Comparison of ENCODE assay signal across 15 cellular contexts in the genomic region with DNA sequence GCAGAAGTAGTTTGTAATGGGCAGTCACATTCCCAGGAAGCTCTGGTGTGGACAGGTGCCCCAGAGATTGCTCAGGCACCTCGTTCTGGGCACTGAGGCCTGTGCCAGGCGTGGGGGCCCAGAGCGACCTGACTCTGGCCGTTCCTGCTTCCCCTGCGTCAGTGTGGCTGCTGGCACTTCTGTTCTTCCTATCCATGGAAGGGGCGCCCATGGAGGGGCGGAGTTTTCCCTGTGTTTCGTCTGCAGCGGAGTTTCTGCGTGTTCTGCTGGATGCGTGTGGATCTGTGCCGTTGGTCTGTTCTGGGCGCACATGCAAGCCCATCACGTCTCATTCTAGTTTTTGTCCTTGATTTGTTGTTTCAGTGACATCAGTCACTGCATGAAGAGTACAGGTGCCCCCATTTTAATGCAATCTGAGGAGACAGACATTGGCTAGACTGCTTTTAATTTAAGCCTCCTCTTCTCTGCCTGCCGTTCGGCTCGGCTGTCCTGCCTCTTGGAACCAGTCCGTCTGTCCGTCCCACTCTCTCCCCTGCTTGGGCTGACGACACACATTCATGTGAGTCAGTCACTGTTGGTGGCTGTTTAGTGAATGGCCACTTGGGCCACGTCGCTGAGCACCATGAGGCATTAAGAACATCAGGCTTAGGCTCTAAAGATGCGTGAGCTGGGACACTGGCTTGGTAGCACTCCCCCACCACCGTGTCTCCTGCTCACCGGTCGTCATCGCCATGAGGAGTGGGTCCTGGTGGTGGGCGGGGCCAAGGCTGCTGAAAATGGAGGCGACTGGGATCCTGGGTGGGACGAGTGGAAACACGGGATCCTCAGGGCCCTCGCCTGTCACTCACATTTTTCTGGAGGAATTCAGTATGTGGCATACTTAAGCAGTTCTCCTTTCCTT.
DNase-seq lines count a peak whose midpoint lies in the region; ATAC-seq and TF ChIP-seq lines count a peak whose summit lies in the region.
"Had no signal": no experiment of that assay in that cellular context is flagged by ENCODE, and none has a peak within 500 bp of the region (broad histone marks: within the 10 kb centered on the region; RNA-seq: fewer than 3 reads in every experiment).

No MANE protein-coding gene starts in this region.

- H3K4me1 Mint-ChIP-seq in activated naive CD8-positive, alpha-beta T cell treated with anti-CD3 and anti-CD28 coated beads, Interleukin-2, amount 10 ng/mL, durations not matched to agents 7 days and 5 days = no peaks in the 10 kb centered on the region
- peaks cover 11% of the 10 kb centered on the region for H3K4me1 Mint-ChIP-seq in activated naive CD8-positive, alpha-beta T cell treated with anti-CD3 and anti-CD28 coated beads for 36 hours
- H3K4me1 Mint-ChIP-seq in endothelial cell (ENCODE audit: unreplicated experiment) = no peaks in the 10 kb centered on the region
- H3K4me1 Mint-ChIP-seq: B cell had no signal

- ATAC-seq in activated naive CD8-positive, alpha-beta T cell treated with anti-CD3 and anti-CD28 coated beads, Interleukin-2, amount 10 ng/mL, durations not matched to agents 7 days and 5 days (ENCODE audit: low read depth) = no peak

- no peaks in the 10 kb centered on the region for H3K4me1 ChIP-seq in transverse colon

- in situ Hi-C loops in transverse colon (cut with MboI; ENCODE audit: low pct_ligation_motif_present in 1 of 4, low pct_unique_long_range_greater_than_20kb in 1 of 4, low sequenced_read_pairs in 3 of 4) = no loop called here

- no peak for TF ChIP-seq EP300 in transverse colon (IDR thresholded peaks at IDR 0.05; ENCODE audit: low read depth)

- no peak for TF ChIP-seq CTCF in endothelial cell (IDR thresholded peaks at IDR 0.05; ENCODE audit: unreplicated experiment)
- no peak for TF ChIP-seq CTCF in transverse colon (IDR thresholded peaks at IDR 0.05)

- peaks cover 31% of the 10 kb centered on the region for H3K36me3 Mint-ChIP-seq in activated naive CD8-positive, alpha-beta T cell treated with anti-CD3 and anti-CD28 coated beads, Interleukin-2, amount 10 ng/mL, durations not matched to agents 7 days and 5 days
- peaks cover 26% of the 10 kb centered on the region for H3K36me3 Mint-ChIP-seq in activated naive CD8-positive, alpha-beta T cell treated with anti-CD3 and anti-CD28 coated beads for 36 hours
- H3K36me3 Mint-ChIP-seq in endothelial cell (ENCODE audit: low read depth, unreplicated experiment) = peaks cover 34% of the 10 kb centered on the region

- H3K27me3 ChIP-seq in transverse colon = no peaks in the 10 kb centered on the region

- H3K27ac Mint-ChIP-seq in activated naive CD8-positive, alpha-beta T cell treated with anti-CD3 and anti-CD28 coated beads, Interleukin-2, amount 10 ng/mL, durations not matched to agents 7 days and 5 days = no peak overlapping the region
- H3K27ac Mint-ChIP-seq in activated naive CD8-positive, alpha-beta T cell treated with anti-CD3 and anti-CD28 coated beads for 36 hours = no peak overlapping the region
- H3K27ac Mint-ChIP-seq in endothelial cell (ENCODE audit: unreplicated experiment) = peak overlapping the region; percentile 23
- H3K27ac Mint-ChIP-seq: B cell; CD4-positive, alpha-beta T cell had no signal

- POLR2A ChIA-PET in activated naive CD8-positive, alpha-beta T cell treated with anti-CD3 and anti-CD28 coated beads, Interleukin-2, amount 10 ng/mL, durations not matched to agents 7 days and 5 days (lab: Charles Lee) = no interaction called here

- DNase-seq in activated naive CD8-positive, alpha-beta T cell treated with anti-CD3 and anti-CD28 coated beads, Interleukin-2, amount 10 ng/mL, durations not matched to agents 7 days and 5 days = peak; percentile 10
- no peak for DNase-seq in activated naive CD8-positive, alpha-beta T cell treated with anti-CD3 and anti-CD28 coated beads for 36 hours
- no peak for DNase-seq in endothelial cell (ENCODE audit: low spot score)
- peak; percentile 58 for DNase-seq in posterior vena cava (ENCODE audit: low spot score)
- peak; percentile 1 for DNase-seq in transverse colon
- no peak for DNase-seq in dermis blood vessel endothelial cell
- DNase-seq in retina = no peak
- DNase-seq in activated gamma-delta T cell treated with Interleukin-2 at 50 U/mL for 16 hours = no peak
- DNase-seq: ACHN; C1 segment of cervical spinal cord; Calu3; CD4-positive, alpha-beta T cell; DMS 273 treated with DMSO at 0.1 percent for 48 hours; GM23248 had no signal

- WGBS in transverse colon (ENCODE audit: low coverage in 1 of 2), 2 donors = 92 to 98% methylated on average over 11 to 32 of the region's 32 CpGs

- H3K27me3 Mint-ChIP-seq in activated naive CD8-positive, alpha-beta T cell treated with anti-CD3 and anti-CD28 coated beads, Interleukin-2, amount 10 ng/mL, durations not matched to agents 7 days and 5 days = no peaks in the 10 kb centered on the region
- H3K27me3 Mint-ChIP-seq in activated naive CD8-positive, alpha-beta T cell treated with anti-CD3 and anti-CD28 coated beads for 36 hours = no peaks in the 10 kb centered on the region
- peaks cover 13% of the 10 kb centered on the region for H3K27me3 Mint-ChIP-seq in endothelial cell (ENCODE audit: unreplicated experiment)
- H3K27me3 Mint-ChIP-seq: B cell; CD4-positive, alpha-beta T cell had no signal

- H3K4me3 ChIP-seq in transverse colon = no peak overlapping the region
- H3K4me3 ChIP-seq: GM23248 had no signal

- H3K27ac ChIP-seq in transverse colon = no peak overlapping the region
- H3K27ac ChIP-seq: GM23248 had no signal

- H3K9me3 Mint-ChIP-seq in activated naive CD8-positive, alpha-beta T cell treated with anti-CD3 and anti-CD28 coated beads, Interleukin-2, amount 10 ng/mL, durations not matched to agents 7 days and 5 days = peaks cover 13% of the 10 kb centered on the region
- no peaks in the 10 kb centered on the region for H3K9me3 Mint-ChIP-seq in activated naive CD8-positive, alpha-beta T cell treated with anti-CD3 and anti-CD28 coated beads for 36 hours
- H3K9me3 Mint-ChIP-seq in endothelial cell (ENCODE audit: unreplicated experiment) = no peaks in the 10 kb centered on the region
- H3K9me3 Mint-ChIP-seq: CD4-positive, alpha-beta T cell had no signal

- intact Hi-C loops in posterior vena cava (cut with DNase I) (no loop called here), transverse colon (cut with DNase I; ENCODE audit: low total_unique reads) (no loop called here)

- H3K9me3 ChIP-seq in transverse colon = no peaks in the 10 kb centered on the region

- no peaks in the 10 kb centered on the region for H3K36me3 ChIP-seq in transverse colon

- no peak overlapping the region for H3K4me3 Mint-ChIP-seq in activated naive CD8-positive, alpha-beta T cell treated with anti-CD3 and anti-CD28 coated beads, Interleukin-2, amount 10 ng/mL, durations not matched to agents 7 days and 5 days
- H3K4me3 Mint-ChIP-seq in activated naive CD8-positive, alpha-beta T cell treated with anti-CD3 and anti-CD28 coated beads for 36 hours = no peak overlapping the region
- peak overlapping the region; percentile 2 for H3K4me3 Mint-ChIP-seq in endothelial cell (ENCODE audit: unreplicated experiment)
- H3K4me3 Mint-ChIP-seq: B cell; CD4-positive, alpha-beta T cell had no signal

- TF ChIP-seq POLR2A in transverse colon (IDR thresholded peaks at IDR 0.05) = no peak

Comparison
In these comparisons a context has a peak if more than half of its experiments do, and no peak if none do; other contexts are left out.
1. DNase-seq: peak in activated naive CD8-positive, alpha-beta T cell treated with anti-CD3 and anti-CD28 coated beads, Interleukin-2, amount 10 ng/mL, durations not matched to agents 7 days and 5 days (single experiment), posterior vena cava (single experiment) and transverse colon (single experiment); none in activated naive CD8-positive, alpha-beta T cell treated with anti-CD3 and anti-CD28 coated beads for 36 hours (single experiment), endothelial cell (single experiment), dermis blood vessel endothelial cell (single experiment), retina (single experiment) and activated gamma-delta T cell treated with Interleukin-2 at 50 U/mL for 16 hours (single experiment).